9 cellular contexts compared by ENCODE assay signal in the genomic region with DNA sequence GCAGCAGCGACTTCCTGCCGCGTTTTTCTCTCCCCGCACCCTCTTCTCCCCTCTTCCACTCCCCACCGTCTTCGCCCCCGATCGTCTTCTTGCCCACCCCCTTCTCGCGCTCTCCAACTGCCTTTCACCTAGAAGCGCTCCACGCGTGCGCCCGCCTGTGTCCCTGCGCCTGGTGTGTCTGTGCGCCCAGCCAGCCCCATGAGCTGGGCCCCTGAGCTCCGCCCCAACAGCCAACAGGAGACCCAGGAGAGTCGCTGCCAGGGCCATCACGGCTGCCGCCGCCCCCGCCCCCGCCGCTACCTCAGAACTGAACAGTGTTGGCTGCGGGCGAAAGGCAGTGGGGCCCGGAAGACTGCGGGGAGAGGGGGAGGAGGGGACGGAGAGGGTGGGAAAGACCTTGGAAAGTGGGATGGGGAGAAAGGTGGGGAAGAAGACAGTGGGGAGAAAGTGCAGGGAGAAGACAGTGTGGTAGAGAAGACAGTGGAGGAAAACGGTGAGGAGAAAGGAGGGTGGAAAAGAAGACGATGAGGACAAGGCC. TPM values are rescaled to one million over a fixed set of nuclear protein-coding genes. Genes with fewer than 3 reads are reported as not detected.
A peak's percentile ranks its signal among the peaks of the same experiment; 100 is the strongest.
DNase-seq lines count a peak whose midpoint lies in the region; ATAC-seq, FAIRE-seq and TF ChIP-seq lines count a peak whose summit lies in the region.
"Not testable (repeated sequence)": the region's sequence is repeated elsewhere in the genome, so short reads cannot be mapped to it uniquely, and the experiment has no call there.
"Had no signal": no experiment of that assay in that cellular context is flagged by ENCODE, and none has a peak within 500 bp of the region (broad histone marks: within the 10 kb centered on the region; RNA-seq: fewer than 3 reads in every experiment).

No MANE protein-coding gene starts in this region.

- H3K36me3 Mint-ChIP-seq in astrocyte (ENCODE audit: low read depth, unreplicated experiment): not testable (repeated sequence)

- H3K36me3 ChIP-seq in astrocyte (ENCODE audit: insufficient read depth, low read length); neutrophil; upper lobe of right lung: not testable (repeated sequence)

- H3K4me3 ChIP-seq in astrocyte (ENCODE audit: insufficient read depth, low read depth, low read length): peak overlapping the region; percentile 62
- H3K4me3 ChIP-seq in neutrophil (ENCODE audit: low read depth in 1 of 2, low read length in 1 of 2): peak overlapping the region; percentile 55 to 65
- not testable (repeated sequence) for H3K4me3 ChIP-seq in upper lobe of right lung

- H2AFZ ChIP-seq in astrocyte (ENCODE audit: low read depth, low read length): not testable (repeated sequence)

- H3K9ac ChIP-seq in astrocyte (ENCODE audit: low read length): peak overlapping the region; percentile 89

- H3K27me3 ChIP-seq in astrocyte (ENCODE audit: insufficient read depth, low read length); neutrophil; upper lobe of right lung: not testable (repeated sequence)

- ATAC-seq in GM18502 (IDR thresholded peaks at IDR 0.05; ENCODE audit: poor library complexity, unreplicated experiment) (peak; percentile 91), GM21576 (IDR thresholded peaks at IDR 0.05; ENCODE audit: unreplicated experiment) (peak; percentile 81), HG03135 (IDR thresholded peaks at IDR 0.05; ENCODE audit: unreplicated experiment) (peak; percentile 62), left cardiac atrium (peak; percentile 94 to 95), upper lobe of right lung (peak; percentile 96)

- not testable (repeated sequence) for H3K9me3 ChIP-seq in astrocyte (ENCODE audit: insufficient read depth, low read depth, low read length); neutrophil; upper lobe of right lung

- not testable (repeated sequence) for H3K27me3 Mint-ChIP-seq in astrocyte (ENCODE audit: low read depth, unreplicated experiment)

- not testable (repeated sequence) for H3K79me2 ChIP-seq in astrocyte (ENCODE audit: insufficient read depth, low read length)

- H3K4me2 ChIP-seq in astrocyte (ENCODE audit: low read length): peak overlapping the region; percentile 97

- intact Hi-C loops in left cardiac atrium (cut with DNase I); upper lobe of right lung (cut with DNase I): not testable (repeated sequence)

- H3K4me1 Mint-ChIP-seq in astrocyte (ENCODE audit: low read depth, unreplicated experiment): not testable (repeated sequence)

- not testable (repeated sequence) for H4K20me1 ChIP-seq in astrocyte (ENCODE audit: insufficient read depth, low read length)

- H3K27ac Mint-ChIP-seq in astrocyte (ENCODE audit: unreplicated experiment): not testable (repeated sequence)

- H3K4me3 Mint-ChIP-seq in astrocyte (ENCODE audit: unreplicated experiment): not testable (repeated sequence)

- not testable (repeated sequence) for DNase-seq in RCC 7860 (ENCODE audit: low spot score); astrocyte (ENCODE audit: low read depth); left cardiac atrium; upper lobe of right lung

- not testable (repeated sequence) for H3K9me3 Mint-ChIP-seq in astrocyte (ENCODE audit: unreplicated experiment)

- peak; percentile 56 for FAIRE-seq in RCC 7860 (lab: Jason Lieb, UNC)
- FAIRE-seq in astrocyte (lab: Jason Lieb, UNC): not testable (repeated sequence)

- not testable (repeated sequence) for H3K27ac ChIP-seq in astrocyte (ENCODE audit: low read depth, low read length); neutrophil; upper lobe of right lung

- TF ChIP-seq CTCF in astrocyte (IDR thresholded peaks at IDR 0.05; ENCODE audit: insufficient read depth, low read depth, low read length); neutrophil (IDR thresholded peaks at IDR 0.05); upper lobe of right lung (IDR thresholded peaks at IDR 0.05): not testable (repeated sequence)

- H3K4me1 ChIP-seq in astrocyte (ENCODE audit: insufficient read depth, low read length); upper lobe of right lung: not testable (repeated sequence)
- H3K4me1 ChIP-seq in neutrophil (ENCODE audit: control insufficient read depth in 1 of 2, insufficient read depth in 1 of 2, low read depth in 1 of 2, low read length in 1 of 2): peaks cover 13 to 14% of the 10 kb centered on the region in 2 experiments

RNA-seq across cellular contexts. Expression of a gene that starts 34.5 kb away (rescaled TPM):
- total RNA-seq in astrocyte (not detected in 2 replicates), left cardiac atrium (not detected), upper lobe of right lung (1.8 TPM)
- total RNA-seq: SJCRH30 had no signal

RNA-seq across cellular contexts. Expression of a gene that starts 48.7 kb away (rescaled TPM):
- total RNA-seq in astrocyte: 5.1 and 6.4 TPM in 2 replicates
- total RNA-seq in left cardiac atrium: 10 to 100 TPM; 13.8 to 34.3 TPM
- 27.8 TPM for total RNA-seq in upper lobe of right lung
